Comparison of ENCODE assay signal across 26 cellular contexts in the genomic region with DNA sequence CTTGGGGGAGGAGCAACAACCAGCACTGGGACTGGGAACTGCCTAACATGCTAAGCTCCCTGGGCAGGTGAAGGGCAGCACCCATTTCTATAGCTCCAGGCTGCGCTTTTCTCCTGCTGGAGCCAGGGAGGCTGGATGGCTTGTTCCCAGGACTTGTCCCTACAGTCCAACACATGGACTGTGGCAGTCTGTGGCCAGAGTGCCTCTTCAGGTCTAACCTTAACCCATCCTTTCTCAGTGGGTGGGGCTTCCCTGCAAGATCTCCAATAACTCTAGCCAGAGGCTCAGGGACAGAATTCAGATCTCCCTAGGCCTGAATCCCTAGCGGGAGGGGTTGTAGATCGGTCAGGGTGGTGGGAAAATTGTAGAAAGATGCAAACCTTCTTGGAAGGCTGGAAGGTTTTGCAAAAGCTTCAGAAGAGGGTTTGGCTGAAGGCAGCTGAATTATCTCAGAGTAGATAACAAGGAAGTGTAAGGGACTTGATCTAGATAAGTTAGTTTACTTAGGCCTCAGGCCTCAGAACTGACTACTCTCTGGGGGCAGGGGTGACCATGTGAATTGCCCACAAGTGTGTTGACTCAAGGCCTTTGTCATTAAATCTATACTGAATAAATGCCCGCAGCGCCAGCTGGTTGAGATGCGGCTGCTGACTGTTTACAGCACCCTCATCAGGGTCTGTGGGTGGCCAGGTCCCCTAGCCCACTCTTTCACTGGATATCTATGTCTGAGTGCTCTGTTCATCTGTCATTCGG.
"Had no signal": no experiment of that assay in that cellular context is flagged by ENCODE, and none has a peak within 500 bp of the region (broad histone marks: within the 10 kb centered on the region; RNA-seq: fewer than 3 reads in every experiment).

No MANE protein-coding gene starts in this region.

- H3K27ac ChIP-seq: coronary artery, WERI-Rb-1 had no signal

- H3K4me3 Mint-ChIP-seq: activated CD4-positive, alpha-beta T cell treated with anti-CD3 and anti-CD28 coated beads for 36 hours; activated CD8-positive, alpha-beta T cell treated with anti-CD3 and anti-CD28 coated beads for 36 hours; activated naive CD8-positive, alpha-beta T cell treated with anti-CD3 and anti-CD28 coated beads, Interleukin-2, amount 50 U/mL, for 24 hours; activated T-cell treated with anti-CD3 and anti-CD28 coated beads, Interleukin-2, amount 50 U/mL, for 72 hours; T-cell had no signal

- H3K4me1 Mint-ChIP-seq: activated CD4-positive, alpha-beta T cell treated with anti-CD3 and anti-CD28 coated beads for 36 hours; activated naive CD8-positive, alpha-beta T cell treated with anti-CD3 and anti-CD28 coated beads, Interleukin-2, amount 50 U/mL, for 24 hours; T-cell had no signal

- H3K27me3 ChIP-seq: MG63 had no signal

- H3K27ac Mint-ChIP-seq: activated CD4-positive, alpha-beta T cell treated with anti-CD3 and anti-CD28 coated beads for 36 hours; activated CD8-positive, alpha-beta T cell treated with anti-CD3 and anti-CD28 coated beads for 36 hours; activated naive CD4-positive, alpha-beta T cell treated with anti-CD3 and anti-CD28 coated beads, Interleukin-2, amount 50 U/mL, for 72 hours; activated naive CD8-positive, alpha-beta T cell treated with anti-CD3 and anti-CD28 coated beads, Interleukin-2, amount 50 U/mL, for 24 hours; activated T-cell treated with anti-CD3 and anti-CD28 coated beads, Interleukin-2, amount 50 U/mL, for 72 hours; activated T-helper 2 cell treated with anti-CD3 and anti-CD28 coated beads, Interferon-gamma antibody, Interleukin-2, Interleukin-4, amounts not matched to agents 10 μg/mL and 5 μg/mL and 100 μg/mL, durations not matched to agents 14 hours and 24 hours and 36 hours; T-cell had no signal

- H3K36me3 Mint-ChIP-seq: T-cell had no signal

- H3K36me3 ChIP-seq: MG63, WERI-Rb-1 had no signal

- DNase-seq: activated CD4-positive, alpha-beta T cell treated with anti-CD3 and anti-CD28 coated beads for 36 hours; activated CD4-positive, alpha-beta T cell treated with anti-CD3 and anti-CD28 coated beads, Interleukin-2, amount 50 U/mL, for 1 hour; activated CD8-positive, alpha-beta memory T cell treated with anti-CD3 and anti-CD28 coated beads, Interleukin-2, amount 50 U/mL, for 4 hours; activated CD8-positive, alpha-beta T cell treated with anti-CD3 and anti-CD28 coated beads for 36 hours; activated naive CD8-positive, alpha-beta T cell treated with anti-CD3 and anti-CD28 coated beads, Interleukin-2, amount 50 U/mL, for 24 hours; activated T-cell treated with anti-CD3 and anti-CD28 coated beads, Interleukin-2, amount 50 U/mL, for 72 hours; amygdala; caudate nucleus; MG63; MV-4-11; NCI-H1092 treated with DMSO at 0.1 percent for 48 hours; NCI-H1417 treated with DMSO at 0.1 percent for 48 hours; NCI-H1694; NCI-H2029; NCI-H2107; NCI-H2171 treated with DMSO at 0.1 percent for 48 hours; NCI-H226; NCI-H526; OCI-M1; SHP77 treated with DMSO at 0.1 percent for 48 hours; T-cell; T-helper 2 cell had no signal

- H3K4me3 ChIP-seq: coronary artery, MG63 had no signal
